1 cellular context compared by ENCODE assay signal in the genomic region with DNA sequence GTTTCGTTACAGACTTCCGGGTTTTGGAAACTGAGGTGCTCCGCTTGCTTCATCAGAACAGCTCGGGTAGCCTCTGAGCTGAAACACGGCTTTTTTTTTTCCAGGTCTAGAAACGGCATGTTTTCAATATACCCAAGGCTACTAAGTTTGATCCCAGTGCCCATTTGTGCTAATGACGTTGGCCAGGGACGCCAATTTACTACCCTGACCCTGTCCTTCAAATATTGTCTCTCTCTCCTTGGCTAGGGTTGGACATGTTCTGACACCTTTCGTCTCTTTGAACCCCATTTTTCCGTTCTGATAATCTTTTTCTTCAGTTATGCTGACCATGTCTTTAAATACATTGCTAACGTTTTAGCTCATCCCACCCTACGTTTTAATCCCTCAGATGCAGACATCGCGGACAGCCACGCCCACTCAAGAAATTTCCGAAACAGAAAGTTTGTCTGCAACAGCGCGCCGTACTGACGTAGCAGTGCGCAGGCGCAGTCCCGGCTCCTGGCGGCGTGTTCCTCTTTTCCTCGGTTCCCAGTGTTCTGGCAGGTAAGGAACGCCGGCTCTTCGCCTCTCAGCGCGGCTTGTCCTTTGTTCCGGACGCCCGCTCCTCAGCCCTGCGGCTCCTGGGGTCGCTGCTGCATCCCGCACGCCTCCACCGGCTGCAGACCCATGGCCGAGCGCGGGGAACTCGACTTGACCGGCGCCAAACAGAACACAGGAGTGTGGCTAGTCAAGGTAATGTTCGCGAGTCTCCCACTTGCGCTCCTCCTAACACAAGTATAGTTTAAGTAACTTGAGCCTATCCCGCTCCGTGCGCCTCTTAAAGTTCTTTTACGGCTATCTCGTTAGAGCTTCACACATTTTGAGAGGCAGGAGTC.
TF ChIP-seq lines count a peak whose summit lies in the region.

TSS of gene GTF2F2 (plus strand) at position 521 of the 875 bp plus-strand sequence. CDS start at position 667, 146 bp downstream.

TF ChIP-seq in HepG2, 621 proteins besides CTCF, POLR2A, EP300 and RAD21 (continued from another document and continues in another):
- TF ChIP-seq PAWR (CRISPR knock-in tag; IDR thresholded peaks at IDR 0.05; ENCODE audit: borderline replicate concordance) (no peak), ZSCAN30 (CRISPR knock-in tag; IDR thresholded peaks at IDR 0.05) (no peak), NFE2L1 (CRISPR knock-in tag; IDR thresholded peaks at IDR 0.05; ENCODE audit: borderline replicate concordance) (no peak), MED1 (CRISPR knock-in tag; IDR thresholded peaks at IDR 0.05) (peak; percentile 51), KDM2A (CRISPR knock-in tag; IDR thresholded peaks at IDR 0.05; ENCODE audit: borderline replicate concordance, low read depth) (peak; percentile 87; the same call in 1 of the 2 replicates), DNMT3B (CRISPR knock-in tag; conservative IDR thresholded peaks at IDR 0.05) (no peak), ZNF362 (CRISPR knock-in tag; IDR thresholded peaks at IDR 0.05; ENCODE audit: borderline replicate concordance) (no peak), ZSCAN29 (CRISPR knock-in tag; conservative IDR thresholded peaks at IDR 0.05) (peak; percentile 72; the same call in 1 of the 2 replicates), NONO (IDR thresholded peaks at IDR 0.05) (no peak), NONO (CRISPR knock-in tag; conservative IDR thresholded peaks at IDR 0.05) (peak; percentile 82), BHLHE40 (IDR thresholded peaks at IDR 0.05; ENCODE audit: low read length) (no peak), GABPA (IDR thresholded peaks at IDR 0.05; ENCODE audit: low read depth, low read length) (no peak), GABPA (CRISPR knock-in tag; IDR thresholded peaks at IDR 0.05; ENCODE audit: low read depth) (peak; percentile 63; the same call in 1 of the 2 replicates), TOPORS (CRISPR knock-in tag; IDR thresholded peaks at IDR 0.05) (no peak), ZNF282 (IDR thresholded peaks at IDR 0.05; ENCODE audit: partially characterized antibody) (no peak), POLR2G (IDR thresholded peaks at IDR 0.05; ENCODE audit: low read depth, low read length) (peak; percentile 88), HDAC6 (IDR thresholded peaks at IDR 0.05; ENCODE audit: low read depth, low read length) (no peak), ZNF598 (CRISPR knock-in tag; IDR thresholded peaks at IDR 0.05; ENCODE audit: borderline replicate concordance) (peak; percentile 67; the same call in 1 of the 2 replicates), U2AF1 (optimal IDR thresholded peaks at IDR 0.05; ENCODE audit: low read depth, low read length) (no peak), MAZ (IDR thresholded peaks at IDR 0.05; ENCODE audit: borderline replicate concordance, low read depth, low read length) (no peak), MAZ (CRISPR knock-in tag; IDR thresholded peaks at IDR 0.05; ENCODE audit: low read depth) (peak; percentile 65), HIC2 (CRISPR knock-in tag; IDR thresholded peaks at IDR 0.05; ENCODE audit: low read depth) (no peak), ZNF841 (CRISPR knock-in tag; IDR thresholded peaks at IDR 0.05; ENCODE audit: borderline replicate concordance) (no peak), TOE1 (CRISPR knock-in tag; IDR thresholded peaks at IDR 0.05) (no peak), ZBTB21 (CRISPR knock-in tag; IDR thresholded peaks at IDR 0.05) (no peak; the same call in 1 of the 2 replicates), ZNF530 (CRISPR knock-in tag; IDR thresholded peaks at IDR 0.05; ENCODE audit: low read depth) (no peak), CREB1 (IDR thresholded peaks at IDR 0.05) (peak; percentile 85), CREB1 (CRISPR knock-in tag; IDR thresholded peaks at IDR 0.05) (peak; percentile 98), DNMT1 (CRISPR knock-in tag; IDR thresholded peaks at IDR 0.05) (no peak), KAT7 (CRISPR knock-in tag; IDR thresholded peaks at IDR 0.05; ENCODE audit: borderline replicate concordance) (peak; percentile 69; the same call in 1 of the 2 replicates), AGO2 (optimal IDR thresholded peaks at IDR 0.05; ENCODE audit: low read depth, low read length) (no peak), ZNF605 (CRISPR knock-in tag; IDR thresholded peaks at IDR 0.05) (peak; percentile 45), ZIK1 (CRISPR knock-in tag; IDR thresholded peaks at IDR 0.05; ENCODE audit: borderline replicate concordance, low read depth) (no peak), MTF2 (CRISPR knock-in tag; IDR thresholded peaks at IDR 0.05; ENCODE audit: borderline replicate concordance) (0 out of 2 replicates have a peak, but pooled peaks have one; percentile 55)
- TF ChIP-seq, protein P1, sequence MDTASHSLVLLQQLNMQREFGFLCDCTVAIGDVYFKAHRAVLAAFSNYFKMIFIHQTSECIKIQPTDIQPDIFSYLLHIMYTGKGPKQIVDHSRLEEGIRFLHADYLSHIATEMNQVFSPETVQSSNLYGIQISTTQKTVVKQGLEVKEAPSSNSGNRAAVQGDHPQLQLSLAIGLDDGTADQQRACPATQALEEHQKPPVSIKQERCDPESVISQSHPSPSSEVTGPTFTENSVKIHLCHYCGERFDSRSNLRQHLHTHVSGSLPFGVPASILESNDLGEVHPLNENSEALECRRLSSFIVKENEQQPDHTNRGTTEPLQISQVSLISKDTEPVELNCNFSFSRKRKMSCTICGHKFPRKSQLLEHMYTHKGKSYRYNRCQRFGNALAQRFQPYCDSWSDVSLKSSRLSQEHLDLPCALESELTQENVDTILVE (CRISPR knock-in tag; IDR thresholded peaks at IDR 0.05), result no peak
- TF ChIP-seq, protein P2, sequence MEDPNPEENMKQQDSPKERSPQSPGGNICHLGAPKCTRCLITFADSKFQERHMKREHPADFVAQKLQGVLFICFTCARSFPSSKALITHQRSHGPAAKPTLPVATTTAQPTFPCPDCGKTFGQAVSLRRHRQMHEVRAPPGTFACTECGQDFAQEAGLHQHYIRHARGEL (CRISPR knock-in tag; IDR thresholded peaks at IDR 0.05), result no peak
- TF ChIP-seq, protein P3, sequence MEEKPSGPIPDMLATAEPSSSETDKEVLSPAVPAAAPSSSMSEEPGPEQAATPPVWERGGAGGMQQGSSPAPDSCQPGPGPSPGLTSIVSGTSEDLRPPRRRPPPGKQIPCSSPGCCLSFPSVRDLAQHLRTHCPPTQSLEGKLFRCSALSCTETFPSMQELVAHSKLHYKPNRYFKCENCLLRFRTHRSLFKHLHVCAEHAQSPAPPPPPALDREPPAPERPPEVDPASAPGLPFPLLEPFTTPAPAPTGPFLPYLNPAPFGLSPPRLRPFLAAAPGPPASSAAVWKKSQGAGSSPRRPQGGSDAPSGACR (CRISPR knock-in tag; IDR thresholded peaks at IDR 0.05), result peak; percentile 61; the same call in 1 of the 2 replicates
- TF ChIP-seq, protein P4, sequence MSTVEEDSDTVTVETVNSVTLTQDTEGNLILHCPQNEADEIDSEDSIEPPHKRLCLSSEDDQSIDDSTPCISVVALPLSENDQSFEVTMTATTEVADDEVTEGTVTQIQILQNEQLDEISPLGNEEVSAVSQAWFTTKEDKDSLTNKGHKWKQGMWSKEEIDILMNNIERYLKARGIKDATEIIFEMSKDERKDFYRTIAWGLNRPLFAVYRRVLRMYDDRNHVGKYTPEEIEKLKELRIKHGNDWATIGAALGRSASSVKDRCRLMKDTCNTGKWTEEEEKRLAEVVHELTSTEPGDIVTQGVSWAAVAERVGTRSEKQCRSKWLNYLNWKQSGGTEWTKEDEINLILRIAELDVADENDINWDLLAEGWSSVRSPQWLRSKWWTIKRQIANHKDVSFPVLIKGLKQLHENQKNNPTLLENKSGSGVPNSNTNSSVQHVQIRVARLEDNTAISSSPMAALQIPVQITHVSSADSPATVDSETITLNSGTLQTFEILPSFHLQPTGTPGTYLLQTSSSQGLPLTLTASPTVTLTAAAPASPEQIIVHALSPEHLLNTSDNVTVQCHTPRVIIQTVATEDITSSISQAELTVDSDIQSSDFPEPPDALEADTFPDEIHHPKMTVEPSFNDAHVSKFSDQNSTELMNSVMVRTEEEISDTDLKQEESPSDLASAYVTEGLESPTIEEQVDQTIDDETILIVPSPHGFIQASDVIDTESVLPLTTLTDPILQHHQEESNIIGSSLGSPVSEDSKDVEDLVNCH (CRISPR knock-in tag; IDR thresholded peaks at IDR 0.05), result no peak
- TF ChIP-seq, protein P5, sequence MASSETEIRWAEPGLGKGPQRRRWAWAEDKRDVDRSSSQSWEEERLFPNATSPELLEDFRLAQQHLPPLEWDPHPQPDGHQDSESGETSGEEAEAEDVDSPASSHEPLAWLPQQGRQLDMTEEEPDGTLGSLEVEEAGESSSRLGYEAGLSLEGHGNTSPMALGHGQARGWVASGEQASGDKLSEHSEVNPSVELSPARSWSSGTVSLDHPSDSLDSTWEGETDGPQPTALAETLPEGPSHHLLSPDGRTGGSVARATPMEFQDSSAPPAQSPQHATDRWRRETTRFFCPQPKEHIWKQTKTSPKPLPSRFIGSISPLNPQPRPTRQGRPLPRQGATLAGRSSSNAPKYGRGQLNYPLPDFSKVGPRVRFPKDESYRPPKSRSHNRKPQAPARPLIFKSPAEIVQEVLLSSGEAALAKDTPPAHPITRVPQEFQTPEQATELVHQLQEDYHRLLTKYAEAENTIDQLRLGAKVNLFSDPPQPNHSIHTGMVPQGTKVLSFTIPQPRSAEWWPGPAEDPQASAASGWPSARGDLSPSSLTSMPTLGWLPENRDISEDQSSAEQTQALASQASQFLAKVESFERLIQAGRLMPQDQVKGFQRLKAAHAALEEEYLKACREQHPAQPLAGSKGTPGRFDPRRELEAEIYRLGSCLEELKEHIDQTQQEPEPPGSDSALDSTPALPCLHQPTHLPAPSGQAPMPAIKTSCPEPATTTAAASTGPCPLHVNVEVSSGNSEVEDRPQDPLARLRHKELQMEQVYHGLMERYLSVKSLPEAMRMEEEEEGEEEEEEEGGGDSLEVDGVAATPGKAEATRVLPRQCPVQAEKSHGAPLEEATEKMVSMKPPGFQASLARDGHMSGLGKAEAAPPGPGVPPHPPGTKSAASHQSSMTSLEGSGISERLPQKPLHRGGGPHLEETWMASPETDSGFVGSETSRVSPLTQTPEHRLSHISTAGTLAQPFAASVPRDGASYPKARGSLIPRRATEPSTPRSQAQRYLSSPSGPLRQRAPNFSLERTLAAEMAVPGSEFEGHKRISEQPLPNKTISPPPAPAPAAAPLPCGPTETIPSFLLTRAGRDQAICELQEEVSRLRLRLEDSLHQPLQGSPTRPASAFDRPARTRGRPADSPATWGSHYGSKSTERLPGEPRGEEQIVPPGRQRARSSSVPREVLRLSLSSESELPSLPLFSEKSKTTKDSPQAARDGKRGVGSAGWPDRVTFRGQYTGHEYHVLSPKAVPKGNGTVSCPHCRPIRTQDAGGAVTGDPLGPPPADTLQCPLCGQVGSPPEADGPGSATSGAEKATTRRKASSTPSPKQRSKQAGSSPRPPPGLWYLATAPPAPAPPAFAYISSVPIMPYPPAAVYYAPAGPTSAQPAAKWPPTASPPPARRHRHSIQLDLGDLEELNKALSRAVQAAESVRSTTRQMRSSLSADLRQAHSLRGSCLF (CRISPR knock-in tag; IDR thresholded peaks at IDR 0.05; ENCODE audit: borderline replicate concordance), result no peak
- TF ChIP-seq, protein P6, sequence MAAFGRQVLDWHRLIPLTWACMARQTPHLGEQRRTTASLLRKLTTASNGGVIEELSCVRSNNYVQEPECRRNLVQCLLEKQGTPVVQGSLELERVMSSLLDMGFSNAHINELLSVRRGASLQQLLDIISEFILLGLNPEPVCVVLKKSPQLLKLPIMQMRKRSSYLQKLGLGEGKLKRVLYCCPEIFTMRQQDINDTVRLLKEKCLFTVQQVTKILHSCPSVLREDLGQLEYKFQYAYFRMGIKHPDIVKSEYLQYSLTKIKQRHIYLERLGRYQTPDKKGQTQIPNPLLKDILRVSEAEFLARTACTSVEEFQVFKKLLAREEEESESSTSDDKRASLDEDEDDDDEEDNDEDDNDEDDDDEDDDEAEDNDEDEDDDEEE (CRISPR knock-in tag; IDR thresholded peaks at IDR 0.05), result 0 out of 2 replicates have a peak, but pooled peaks have one; percentile 64
- TF ChIP-seq, protein P7, sequence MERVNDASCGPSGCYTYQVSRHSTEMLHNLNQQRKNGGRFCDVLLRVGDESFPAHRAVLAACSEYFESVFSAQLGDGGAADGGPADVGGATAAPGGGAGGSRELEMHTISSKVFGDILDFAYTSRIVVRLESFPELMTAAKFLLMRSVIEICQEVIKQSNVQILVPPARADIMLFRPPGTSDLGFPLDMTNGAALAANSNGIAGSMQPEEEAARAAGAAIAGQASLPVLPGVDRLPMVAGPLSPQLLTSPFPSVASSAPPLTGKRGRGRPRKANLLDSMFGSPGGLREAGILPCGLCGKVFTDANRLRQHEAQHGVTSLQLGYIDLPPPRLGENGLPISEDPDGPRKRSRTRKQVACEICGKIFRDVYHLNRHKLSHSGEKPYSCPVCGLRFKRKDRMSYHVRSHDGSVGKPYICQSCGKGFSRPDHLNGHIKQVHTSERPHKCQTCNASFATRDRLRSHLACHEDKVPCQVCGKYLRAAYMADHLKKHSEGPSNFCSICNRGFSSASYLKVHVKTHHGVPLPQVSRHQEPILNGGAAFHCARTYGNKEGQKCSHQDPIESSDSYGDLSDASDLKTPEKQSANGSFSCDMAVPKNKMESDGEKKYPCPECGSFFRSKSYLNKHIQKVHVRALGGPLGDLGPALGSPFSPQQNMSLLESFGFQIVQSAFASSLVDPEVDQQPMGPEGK (CRISPR knock-in tag; IDR thresholded peaks at IDR 0.05), result no peak
- TF ChIP-seq, protein P8, sequence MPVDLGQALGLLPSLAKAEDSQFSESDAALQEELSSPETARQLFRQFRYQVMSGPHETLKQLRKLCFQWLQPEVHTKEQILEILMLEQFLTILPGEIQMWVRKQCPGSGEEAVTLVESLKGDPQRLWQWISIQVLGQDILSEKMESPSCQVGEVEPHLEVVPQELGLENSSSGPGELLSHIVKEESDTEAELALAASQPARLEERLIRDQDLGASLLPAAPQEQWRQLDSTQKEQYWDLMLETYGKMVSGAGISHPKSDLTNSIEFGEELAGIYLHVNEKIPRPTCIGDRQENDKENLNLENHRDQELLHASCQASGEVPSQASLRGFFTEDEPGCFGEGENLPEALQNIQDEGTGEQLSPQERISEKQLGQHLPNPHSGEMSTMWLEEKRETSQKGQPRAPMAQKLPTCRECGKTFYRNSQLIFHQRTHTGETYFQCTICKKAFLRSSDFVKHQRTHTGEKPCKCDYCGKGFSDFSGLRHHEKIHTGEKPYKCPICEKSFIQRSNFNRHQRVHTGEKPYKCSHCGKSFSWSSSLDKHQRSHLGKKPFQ (CRISPR knock-in tag; IDR thresholded peaks at IDR 0.05; ENCODE audit: insufficient replicate concordance), result peak; percentile 22
